Comparison of ENCODE assay signal across 8 cellular contexts in genomic region chr20:48697845-48698491, GRCh38.
DNase-seq lines count a peak whose midpoint lies in the region; ATAC-seq and TF ChIP-seq lines count a peak whose summit lies in the region.

No MANE protein-coding gene starts in this region.

- H3K9me3 ChIP-seq in aorta (ENCODE audit: control insufficient read depth, low read length) = no peaks in the 10 kb centered on the region

- H3K4me3 ChIP-seq in aorta (ENCODE audit: low read length in 2 of 2) (no peak overlapping the region), H7 (ENCODE audit: insufficient read depth, low read depth, low read length) (no peak overlapping the region)

- peak overlapping the region; percentile 51 to 98 for H3K27ac ChIP-seq in aorta (ENCODE audit: low read depth in 1 of 2, low read length in 2 of 2)

- no peaks in the 10 kb centered on the region for H3K27me3 Mint-ChIP-seq in Calu3 (ENCODE audit: unreplicated experiment)

- H3K4me1 ChIP-seq in aorta (ENCODE audit: control insufficient read depth in 1 of 2, insufficient read depth in 2 of 2, low read length in 2 of 2) = peaks cover 0 to 3% of the 10 kb centered on the region in 2 donors

- no peaks in the 10 kb centered on the region for H3K36me3 ChIP-seq in aorta (ENCODE audit: control insufficient read depth in 1 of 2, insufficient read depth in 2 of 2, low read length in 1 of 2)
- no peaks in the 10 kb centered on the region for H3K36me3 ChIP-seq in H7 (replicated peaks; ENCODE audit: control insufficient read depth, insufficient read depth, low read length)

- peaks cover 19% of the 10 kb centered on the region for H3K4me1 Mint-ChIP-seq in Calu3 (ENCODE audit: low read depth, unreplicated experiment)

- peak; percentile 74 for DNase-seq in Calu3
- peak; percentile 87 for DNase-seq in NCI-H2171 (lab: John Stamatoyannopoulos, UW)
- DNase-seq in T47D (ENCODE audit: low read depth in 1 of 2, low spot score in 1 of 2) = peak; percentile 72 to 92
- peak; percentile 65 for DNase-seq in left kidney (ENCODE audit: low read depth, low spot score)
- peak; percentile 90 to 93 for DNase-seq in aorta
- DNase-seq in activated T-cell treated with anti-CD3 and anti-CD28 coated beads, Interleukin-2, amount 50 U/mL, for 48 hours = no peak
- no peak for DNase-seq in H7

- H3K9me3 Mint-ChIP-seq in Calu3 (ENCODE audit: low read depth, unreplicated experiment) = no peaks in the 10 kb centered on the region

- BruUV-seq in Calu3 (replicated peaks; lab: Mats Ljungman, UMichigan) = no TSS peak

- WGBS in aorta, 2 donors = 4 to 5% methylated on average over 8 of the region's 8 CpGs

- ATAC-seq in aorta (ENCODE audit: low FRiP score) (peak; percentile 82), HG03159 (IDR thresholded peaks at IDR 0.05; ENCODE audit: unreplicated experiment) (no peak)

- H3K27ac Mint-ChIP-seq in Calu3 (ENCODE audit: unreplicated experiment) = no peak overlapping the region

- in situ Hi-C loops in T47D (cut with HindIII; ENCODE audit: low pct_unique_long_range_greater_than_20kb, low sequenced_read_pairs) = no loop called here

- no peak overlapping the region for H3K4me3 Mint-ChIP-seq in Calu3 (ENCODE audit: low read depth, unreplicated experiment)

- H3K27me3 ChIP-seq in aorta (ENCODE audit: control insufficient read depth in 1 of 2, insufficient read depth in 2 of 2, low read length in 1 of 2) (no peaks in the 10 kb centered on the region), H7 (ENCODE audit: control insufficient read depth, insufficient read depth, low read length) (no peaks in the 10 kb centered on the region)

- peak; percentile 7 for TF ChIP-seq CTCF in Calu3 (IDR thresholded peaks at IDR 0.05; ENCODE audit: unreplicated experiment)

- no peaks in the 10 kb centered on the region for H3K36me3 Mint-ChIP-seq in Calu3 (ENCODE audit: insufficient read depth, unreplicated experiment)

- CTCF ChIA-PET in Calu3 (lab: Charles Lee) = interaction anchor here (0.5 to 1.9 kb wide), 3 partner anchors 14 to 207 kb away, joined by 3 to 9 read pairs (median 7); no protein-coding TSS in a partner anchor

- intact Hi-C loops in Calu3 (cut with micrococcal nuclease; ENCODE audit: unreplicated experiment) (no loop called here), aorta (cut with DNase I) (loop anchor here in 1 of 2 donors (5.0 kb wide), 1 partner anchor 36 kb away; no protein-coding TSS in a partner anchor)

Comparison
In these comparisons a context has a peak if more than half of its experiments do, and no peak if none do; other contexts are left out.
1. DNase-seq: peak in Calu3 (single experiment), NCI-H2171 (single experiment), T47D (2 of 2), left kidney (single experiment) and aorta (2 of 2); none in activated T-cell treated with anti-CD3 and anti-CD28 coated beads, Interleukin-2, amount 50 U/mL, for 48 hours (0 of 2) and H7 (single experiment).